18 cellular contexts compared by ENCODE assay signal in the genomic region with DNA sequence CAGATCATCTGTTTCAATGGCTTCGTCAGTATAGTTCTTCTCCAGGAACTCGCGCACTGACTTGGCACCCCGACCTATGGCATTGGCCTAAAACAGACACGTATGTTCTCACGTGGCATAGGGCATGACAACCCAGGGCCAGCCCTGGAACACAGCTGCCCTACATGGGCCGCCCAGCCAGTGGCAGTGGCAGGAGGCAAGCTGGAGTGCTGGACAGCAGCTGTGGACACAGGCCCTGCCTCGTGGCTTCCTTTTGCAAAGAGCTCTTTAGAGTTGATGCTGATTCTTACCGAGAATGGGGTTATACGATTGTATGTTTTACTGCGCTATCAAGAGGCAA. TPM values are rescaled to one million over a fixed set of nuclear protein-coding genes. Genes with fewer than 3 reads are reported as not detected.
DNase-seq lines count a peak whose midpoint lies in the region; ATAC-seq and TF ChIP-seq lines count a peak whose summit lies in the region.
"Had no signal": no experiment of that assay in that cellular context is flagged by ENCODE, and none has a peak within 500 bp of the region (broad histone marks: within the 10 kb centered on the region; RNA-seq: fewer than 3 reads in every experiment).

No MANE protein-coding gene starts in this region.

- WGBS in neuronal stem cell (ENCODE audit: extremely low coverage in 2 of 2, insufficient read length in 2 of 2, insufficient replicate concordance in 1 of 2), 2 donors, result no CpG with 5 or more reads among the region's 11 CpGs

- peak overlapping the region in 7 of 8 donors; percentile 33 to 93 (median 84) for H3K27ac Mint-ChIP-seq in CD8-positive, alpha-beta memory T cell
- H3K27ac Mint-ChIP-seq in HFFc6 (peak overlapping the region; percentile 68; the same call in 1 of the 2 replicates), brain (peak overlapping the region in 4 of 5 experiments; percentile 58 to 93 (median 77))

- H3K36me3 ChIP-seq in CD8-positive, alpha-beta memory T cell (ENCODE audit: insufficient read depth, low read length), result peaks cover 68% of the 10 kb centered on the region
- H3K36me3 ChIP-seq in neuronal stem cell (replicated peaks in 1 of 2; ENCODE audit: control insufficient read depth in 2 of 2, insufficient read depth in 2 of 2, low read length in 2 of 2) (peaks cover 61 to 87% of the 10 kb centered on the region in 2 donors), BE2C (peaks cover 87% of the 10 kb centered on the region)

- no peak for ATAC-seq in GM19452 (IDR thresholded peaks at IDR 0.05; ENCODE audit: unreplicated experiment)
- ATAC-seq: lower lobe of right lung had no signal

- H3K4me1 Mint-ChIP-seq in CD8-positive, alpha-beta memory T cell, result peaks cover 35 to 55% (median 45%) of the 10 kb centered on the region in 3 donors
- peaks cover 25% of the 10 kb centered on the region for H3K4me1 Mint-ChIP-seq in HFFc6 (ENCODE audit: low read depth)
- H3K4me1 Mint-ChIP-seq in brain, result peaks cover 25% of the 10 kb centered on the region

- H3K4me1 ChIP-seq in CD8-positive, alpha-beta memory T cell (ENCODE audit: insufficient read depth, low read length), result peaks cover 20% of the 10 kb centered on the region
- peaks cover 5% of the 10 kb centered on the region in 2 donors for H3K4me1 ChIP-seq in neuronal stem cell (ENCODE audit: control insufficient read depth in 2 of 2, insufficient read depth in 1 of 2, low read depth in 1 of 2, low read length in 2 of 2)
- H3K4me1 ChIP-seq in BE2C, result peaks cover 18% of the 10 kb centered on the region

- no peak overlapping the region for H4K91ac ChIP-seq in neuronal stem cell (ENCODE audit: low read depth, low read length, poor library complexity)

- H3K36me3 Mint-ChIP-seq in CD8-positive, alpha-beta memory T cell, result peaks cover 7 to 91% (median 14%) of the 10 kb centered on the region in 3 donors
- H3K36me3 Mint-ChIP-seq in HFFc6 (ENCODE audit: low read depth) (peaks cover 50% of the 10 kb centered on the region), brain (peaks cover 47% of the 10 kb centered on the region)

- no peak overlapping the region for H3K14ac ChIP-seq in neuronal stem cell (ENCODE audit: low read length)

- H4K8ac ChIP-seq in neuronal stem cell (ENCODE audit: low read depth, low read length), result no peak overlapping the region

- H2AK5ac ChIP-seq in neuronal stem cell (ENCODE audit: low read depth, low read length), result no peak overlapping the region

- no peaks in the 10 kb centered on the region for H3K9me3 ChIP-seq in CD8-positive, alpha-beta memory T cell (ENCODE audit: low read length)
- H3K9me3 ChIP-seq in neuronal stem cell (replicated peaks in 1 of 2; ENCODE audit: control insufficient read depth in 2 of 2, insufficient read depth in 1 of 2, low read depth in 1 of 2, low read length in 2 of 2), result no peaks in the 10 kb centered on the region
- H3K9me3 ChIP-seq in BE2C, result no peaks in the 10 kb centered on the region
- H3K9me3 ChIP-seq: lower lobe of right lung had no signal

- H3K4ac ChIP-seq in neuronal stem cell (ENCODE audit: low read length), result no peak overlapping the region

- no peak overlapping the region for H2AFZ ChIP-seq in neuronal stem cell (ENCODE audit: low read length)

- H2BK5ac ChIP-seq in neuronal stem cell (ENCODE audit: low read length), result no peak overlapping the region

- H3K4me3 ChIP-seq in CD8-positive, alpha-beta memory T cell (ENCODE audit: low read length), result no peak overlapping the region
- no peak overlapping the region for H3K4me3 ChIP-seq in neuronal stem cell (ENCODE audit: low read length in 2 of 2)
- no peak overlapping the region for H3K4me3 ChIP-seq in BE2C (ENCODE audit: low read depth, low read length)
- H3K4me3 ChIP-seq: lower lobe of right lung, smooth muscle cell had no signal

- no peak overlapping the region for H3K4me2 ChIP-seq in neuronal stem cell (ENCODE audit: insufficient read depth, low read length, poor library complexity, severe bottlenecking)
- H3K4me2 ChIP-seq: smooth muscle cell had no signal

- H2BK15ac ChIP-seq in neuronal stem cell (ENCODE audit: low read length), result no peak overlapping the region

- TF ChIP-seq CTCF in HFFc6 (IDR thresholded peaks at IDR 0.05) (no peak), brain (conservative IDR thresholded peaks at IDR 0.05) (no peak), BE2C (IDR thresholded peaks at IDR 0.05; ENCODE audit: low read depth, low read length) (no peak)

- H3K79me1 ChIP-seq in neuronal stem cell (ENCODE audit: low read depth, low read length), result peaks cover 13% of the 10 kb centered on the region

- no peaks in the 10 kb centered on the region for H3K27me3 Mint-ChIP-seq in CD8-positive, alpha-beta memory T cell
- peaks cover 12% of the 10 kb centered on the region for H3K27me3 Mint-ChIP-seq in HFFc6 (ENCODE audit: insufficient read depth)
- H3K27me3 Mint-ChIP-seq in brain, result peaks cover 5% of the 10 kb centered on the region

- CTCF ChIA-PET in CD8-positive, alpha-beta memory T cell (lab: Charles Lee), result interaction anchor here (0.9 to 7.0 kb wide), 6 partner anchors 14 to 244 kb away, joined by 3 to 60 read pairs (median 4); no protein-coding TSS in a partner anchor

- no peak for DNase-seq in CD8-positive, alpha-beta memory T cell
- no peak for DNase-seq in HFFc6
- no peak for DNase-seq in neuronal stem cell (ENCODE audit: low spot score)
- no peak for DNase-seq in BE2C
- DNase-seq in stimulated activated naive CD4-positive, alpha-beta T cell treated with Interleukin-2 at 50 U/mL for 16 hours (lab: John Stamatoyannopoulos, UW), result no peak
- DNase-seq: activated CD4-positive, CD25-positive, alpha-beta regulatory T cell treated with anti-CD3 and anti-CD28 coated beads, Interleukin-2, amount 50 U/mL, for 72 hours; caudate nucleus; effector CD8-positive, alpha-beta T cell; GDM1; glutamatergic neuron; lower lobe of right lung; NCI-H1105; NCI-H526; OCI-M1; stimulated activated CD8-positive, alpha-beta memory T cell treated with anti-CD3 and anti-CD28 coated beads, Interleukin-4, amount 100 ng/mL, for 48 hours had no signal

- POLR2A ChIA-PET in CD8-positive, alpha-beta memory T cell (lab: Charles Lee), result no interaction called here

- H3K27ac ChIP-seq in CD8-positive, alpha-beta memory T cell (ENCODE audit: low read depth, low read length), result no peak overlapping the region
- no peak overlapping the region for H3K27ac ChIP-seq in neuronal stem cell (replicated peaks; ENCODE audit: low read length)
- H3K27ac ChIP-seq: lower lobe of right lung had no signal

- H2BK12ac ChIP-seq in neuronal stem cell (ENCODE audit: low read length), result no peak overlapping the region

- H3K9ac ChIP-seq in neuronal stem cell (ENCODE audit: low read depth, low read length, poor library complexity), result no peak overlapping the region

- H3K9me3 Mint-ChIP-seq in CD8-positive, alpha-beta memory T cell, result no peaks in the 10 kb centered on the region
- H3K9me3 Mint-ChIP-seq in HFFc6 (no peaks in the 10 kb centered on the region), brain (no peaks in the 10 kb centered on the region)

- H2BK120ac ChIP-seq in neuronal stem cell (ENCODE audit: low read depth, low read length), result no peak overlapping the region

- H3K18ac ChIP-seq in neuronal stem cell (ENCODE audit: low read length), result no peak overlapping the region

- no peaks in the 10 kb centered on the region for H3K27me3 ChIP-seq in CD8-positive, alpha-beta memory T cell (ENCODE audit: insufficient read depth, low read length, poor library complexity, severe bottlenecking)
- H3K27me3 ChIP-seq in neuronal stem cell (ENCODE audit: control insufficient read depth in 3 of 3, insufficient read depth in 3 of 3, low read depth in 1 of 3, low read length in 3 of 3) (no peaks in the 10 kb centered on the region), BE2C (no peaks in the 10 kb centered on the region; the same call in 1 of the 2 replicates)

- H3K4me3 Mint-ChIP-seq in CD8-positive, alpha-beta memory T cell, result peak overlapping the region in 1 of 7 donors; percentile 39
- H3K4me3 Mint-ChIP-seq in HFFc6 (peak overlapping the region; percentile 30; the same call in 1 of the 2 replicates), brain (peak overlapping the region in 2 of 5 experiments; percentile 16 to 31)

- peak overlapping the region; percentile 70 for H3K23ac ChIP-seq in neuronal stem cell (ENCODE audit: low read depth, low read length, poor library complexity)

RNA-seq across cellular contexts. Expression of gene PSMA7, which starts 5.0 kb away (rescaled TPM):
- 100 to 1,000 TPM; 447 to 464 TPM for total RNA-seq in CD8-positive, alpha-beta memory T cell
- polyA plus RNA-seq in CD8-positive, alpha-beta memory T cell, result 459 TPM
- 100 to 1,000 TPM; 296 to 357 (median 334) TPM for total RNA-seq in HFFc6 (2021; fragmentation: NEBNext Ultra II Directional; extraction: Animal tissue kit (Norgen Biotek cat#: 25700))
- 404 TPM for polyA plus RNA-seq in brain (ENCODE audit: insufficient read depth, low read depth, low replicate concordance)
- polyA plus RNA-seq in neuronal stem cell (2013, experiment 1 of 2), result 299 TPM
- polyA plus RNA-seq in neuronal stem cell (2013, experiment 2 of 2), result 308 TPM
- polyA plus RNA-seq in BE2C (2012; ENCODE audit: insufficient read depth, insufficient read length, low read depth), result 626 TPM

RNA-seq across cellular contexts. Expression of gene SS18L1, which starts 5.4 kb away (rescaled TPM):
- 10 to 100 TPM; 16.9 to 18.5 TPM for total RNA-seq in CD8-positive, alpha-beta memory T cell
- 0.86 TPM for polyA plus RNA-seq in CD8-positive, alpha-beta memory T cell
- 1 to 10 TPM; 5.5 to 7.9 (median 5.9) TPM for total RNA-seq in HFFc6 (2021; fragmentation: NEBNext Ultra II Directional; extraction: Animal tissue kit (Norgen Biotek cat#: 25700))
- polyA plus RNA-seq in brain (ENCODE audit: insufficient read depth, low read depth, low replicate concordance), result 39.8 TPM
- polyA plus RNA-seq in neuronal stem cell (2013, experiment 1 of 2), result 13.7 TPM
- 13.4 TPM for polyA plus RNA-seq in neuronal stem cell (2013, experiment 2 of 2)
- polyA plus RNA-seq in BE2C (2012; ENCODE audit: insufficient read depth, insufficient read length, low read depth), result 65.5 TPM

RNA-seq across cellular contexts. Expression of gene LSM14B, which starts 15.9 kb away (rescaled TPM):
- 10 to 100 TPM; 35.8 to 36.4 TPM for total RNA-seq in CD8-positive, alpha-beta memory T cell
- polyA plus RNA-seq in CD8-positive, alpha-beta memory T cell, result 1.1 TPM
- 10 to 100 TPM; 40.4 to 42.7 (median 40.9) TPM for total RNA-seq in HFFc6 (2021; fragmentation: NEBNext Ultra II Directional; extraction: Animal tissue kit (Norgen Biotek cat#: 25700))
- polyA plus RNA-seq in brain (ENCODE audit: insufficient read depth, low read depth, low replicate concordance), result 171 TPM
- 74.7 TPM for polyA plus RNA-seq in neuronal stem cell (2013, experiment 1 of 2)
- polyA plus RNA-seq in neuronal stem cell (2013, experiment 2 of 2), result 78.8 TPM
- 65.6 TPM for polyA plus RNA-seq in BE2C (2012; ENCODE audit: insufficient read depth, insufficient read length, low read depth)

RNA-seq across cellular contexts. Expression of gene MTG2, which starts 44.7 kb away (rescaled TPM):
- total RNA-seq in CD8-positive, alpha-beta memory T cell, result 10 to 100 TPM; 44.6 to 45.9 TPM
- polyA plus RNA-seq in CD8-positive, alpha-beta memory T cell, result 19.0 TPM
- total RNA-seq in HFFc6 (2021; fragmentation: NEBNext Ultra II Directional; extraction: Animal tissue kit (Norgen Biotek cat#: 25700)), result 10 to 100 TPM; 27.9 to 33.8 (median 30.2) TPM
- polyA plus RNA-seq in brain (ENCODE audit: insufficient read depth, low read depth, low replicate concordance), result 47.9 TPM
- 24.2 TPM for polyA plus RNA-seq in neuronal stem cell (2013, experiment 1 of 2)
- polyA plus RNA-seq in neuronal stem cell (2013, experiment 2 of 2), result 25.1 TPM
- 102 TPM for polyA plus RNA-seq in BE2C (2012; ENCODE audit: insufficient read depth, insufficient read length, low read depth)
